Comparison of ENCODE assay signal across 8 cellular contexts in the genomic region with DNA sequence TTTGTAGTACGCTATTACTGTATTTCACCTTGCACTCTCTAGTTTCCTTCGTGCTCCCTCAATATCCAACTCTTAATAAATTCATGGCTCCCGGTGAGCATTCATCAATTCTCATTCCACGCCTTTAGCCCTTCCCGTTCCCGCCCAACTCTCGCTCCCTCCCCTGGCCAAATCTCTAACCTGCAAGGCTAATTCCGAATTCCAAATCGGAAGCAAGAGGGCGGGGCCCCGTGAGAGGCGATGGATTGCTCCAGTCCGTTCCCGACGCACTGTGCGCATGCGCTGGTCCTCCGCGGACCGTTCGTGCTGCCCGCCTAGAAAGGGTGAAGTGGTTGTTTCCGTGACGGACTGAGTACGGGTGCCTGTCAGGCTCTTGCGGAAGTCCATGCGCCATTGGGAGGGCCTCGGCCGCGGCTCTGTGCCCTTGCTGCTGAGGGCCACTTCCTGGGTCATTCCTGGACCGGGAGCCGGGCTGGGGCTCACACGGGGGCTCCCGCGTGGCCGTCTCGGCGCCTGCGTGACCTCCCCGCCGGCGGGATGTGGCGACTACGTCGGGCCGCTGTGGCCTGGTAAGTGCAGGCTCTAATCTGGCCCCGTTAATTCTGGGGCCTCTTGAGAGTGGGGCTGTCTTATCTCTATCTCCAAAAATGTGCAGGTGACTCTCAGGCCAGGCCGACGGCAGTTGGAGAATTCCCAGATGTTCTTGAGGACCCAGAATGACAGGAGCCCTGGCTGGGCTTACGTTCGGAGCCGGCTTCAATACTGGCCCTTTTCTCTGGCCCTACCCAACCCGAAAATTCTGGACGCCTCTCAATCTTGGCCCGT. TPM values are rescaled to one million over a fixed set of nuclear protein-coding genes. Genes with fewer than 3 reads are reported as not detected.
A peak's percentile ranks its signal among the peaks of the same experiment; 100 is the strongest.
DNase-seq lines count a peak whose midpoint lies in the region; ATAC-seq, FAIRE-seq and TF ChIP-seq lines count a peak whose summit lies in the region.

A gene with protein sequence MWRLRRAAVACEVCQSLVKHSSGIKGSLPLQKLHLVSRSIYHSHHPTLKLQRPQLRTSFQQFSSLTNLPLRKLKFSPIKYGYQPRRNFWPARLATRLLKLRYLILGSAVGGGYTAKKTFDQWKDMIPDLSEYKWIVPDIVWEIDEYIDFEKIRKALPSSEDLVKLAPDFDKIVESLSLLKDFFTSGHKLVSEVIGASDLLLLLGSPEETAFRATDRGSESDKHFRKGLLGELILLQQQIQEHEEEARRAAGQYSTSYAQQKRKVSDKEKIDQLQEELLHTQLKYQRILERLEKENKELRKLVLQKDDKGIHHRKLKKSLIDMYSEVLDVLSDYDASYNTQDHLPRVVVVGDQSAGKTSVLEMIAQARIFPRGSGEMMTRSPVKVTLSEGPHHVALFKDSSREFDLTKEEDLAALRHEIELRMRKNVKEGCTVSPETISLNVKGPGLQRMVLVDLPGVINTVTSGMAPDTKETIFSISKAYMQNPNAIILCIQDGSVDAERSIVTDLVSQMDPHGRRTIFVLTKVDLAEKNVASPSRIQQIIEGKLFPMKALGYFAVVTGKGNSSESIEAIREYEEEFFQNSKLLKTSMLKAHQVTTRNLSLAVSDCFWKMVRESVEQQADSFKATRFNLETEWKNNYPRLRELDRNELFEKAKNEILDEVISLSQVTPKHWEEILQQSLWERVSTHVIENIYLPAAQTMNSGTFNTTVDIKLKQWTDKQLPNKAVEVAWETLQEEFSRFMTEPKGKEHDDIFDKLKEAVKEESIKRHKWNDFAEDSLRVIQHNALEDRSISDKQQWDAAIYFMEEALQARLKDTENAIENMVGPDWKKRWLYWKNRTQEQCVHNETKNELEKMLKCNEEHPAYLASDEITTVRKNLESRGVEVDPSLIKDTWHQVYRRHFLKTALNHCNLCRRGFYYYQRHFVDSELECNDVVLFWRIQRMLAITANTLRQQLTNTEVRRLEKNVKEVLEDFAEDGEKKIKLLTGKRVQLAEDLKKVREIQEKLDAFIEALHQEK (plus strand): TSS at position 368 of the 825 bp plus-strand sequence. CDS start 170 bp downstream, at position 538.

- H3K9me3 ChIP-seq in psoas muscle = no peaks in the 10 kb centered on the region

- ATAC-seq in GM18499 (IDR thresholded peaks at IDR 0.05; ENCODE audit: insufficient read depth, unreplicated experiment) (peak; percentile 98), HG02943 (IDR thresholded peaks at IDR 0.05; ENCODE audit: low read depth, unreplicated experiment) (peak; percentile 97), left ventricle myocardium superior (peak; percentile 97), psoas muscle (peak; percentile 98 to 99 (median 98))

- peak within 1 kb of the TSS; percentile 94 for H3K4me3 ChIP-seq in psoas muscle

- intact Hi-C loops in left ventricle myocardium superior (cut with micrococcal nuclease) = no loop called here
- intact Hi-C loops in psoas muscle (cut with DNase I) = loop anchor here in 1 of 2 donors (10.0 kb wide), 1 partner anchor 348 kb away; a partner anchor contains a TSS

- DNase-seq in NCI-H187 (lab: John Stamatoyannopoulos, UW) (peak; percentile 95 to 97), T-helper 2 cell (peak; percentile 62 to 96 (median 81)), left ventricle myocardium superior (peak; percentile 98), psoas muscle (peak; percentile 99), urothelium cell line (ENCODE audit: low spot score) (peak; percentile 99)

- H3K27me3 ChIP-seq in psoas muscle (ENCODE audit: insufficient read depth in 3 of 3, low read length in 2 of 3) = no peaks in the 10 kb centered on the region

- peaks cover 23% of the 10 kb centered on the region for H3K4me1 ChIP-seq in psoas muscle

- WGBS in psoas muscle, 3 donors = 1% methylated on average over 53 to 55 of the region's 55 CpGs

- peaks cover under 1 to 7% of the 10 kb centered on the region in 2 donors for H3K36me3 ChIP-seq in psoas muscle (ENCODE audit: insufficient read depth in 1 of 2, low read depth in 1 of 2)

- H3K27ac ChIP-seq in angular gyrus (ENCODE audit: low read depth, low read length) (peak within 1 kb of the TSS; percentile 81), psoas muscle (peak within 1 kb of the TSS; percentile 92)

- FAIRE-seq in urothelium cell line (lab: Jason Lieb, UNC) = peak; percentile 63

- peak; percentile 38 for TF ChIP-seq CTCF in psoas muscle (IDR thresholded peaks at IDR 0.05)

RNA-seq across cellular contexts. Expression of the gene that starts here (rescaled TPM):
- total RNA-seq in left ventricle myocardium superior (131 TPM), psoas muscle (100 to 1,000 TPM in 1 of 4 donors, 10 to 100 TPM in 3; 73.4 to 129 (median 82.2) TPM)
- polyA plus RNA-seq in psoas muscle = 10 to 100 TPM; 29.4 to 46.5 (median 45.6) TPM

Comparison
In these comparisons a context has a peak if more than half of its experiments do, and no peak if none do; other contexts are left out.
1. Peak in every context shown above with its lines: DNase-seq, ATAC-seq, H3K4me3 ChIP-seq and H3K27ac ChIP-seq.